In the genomic region with DNA sequence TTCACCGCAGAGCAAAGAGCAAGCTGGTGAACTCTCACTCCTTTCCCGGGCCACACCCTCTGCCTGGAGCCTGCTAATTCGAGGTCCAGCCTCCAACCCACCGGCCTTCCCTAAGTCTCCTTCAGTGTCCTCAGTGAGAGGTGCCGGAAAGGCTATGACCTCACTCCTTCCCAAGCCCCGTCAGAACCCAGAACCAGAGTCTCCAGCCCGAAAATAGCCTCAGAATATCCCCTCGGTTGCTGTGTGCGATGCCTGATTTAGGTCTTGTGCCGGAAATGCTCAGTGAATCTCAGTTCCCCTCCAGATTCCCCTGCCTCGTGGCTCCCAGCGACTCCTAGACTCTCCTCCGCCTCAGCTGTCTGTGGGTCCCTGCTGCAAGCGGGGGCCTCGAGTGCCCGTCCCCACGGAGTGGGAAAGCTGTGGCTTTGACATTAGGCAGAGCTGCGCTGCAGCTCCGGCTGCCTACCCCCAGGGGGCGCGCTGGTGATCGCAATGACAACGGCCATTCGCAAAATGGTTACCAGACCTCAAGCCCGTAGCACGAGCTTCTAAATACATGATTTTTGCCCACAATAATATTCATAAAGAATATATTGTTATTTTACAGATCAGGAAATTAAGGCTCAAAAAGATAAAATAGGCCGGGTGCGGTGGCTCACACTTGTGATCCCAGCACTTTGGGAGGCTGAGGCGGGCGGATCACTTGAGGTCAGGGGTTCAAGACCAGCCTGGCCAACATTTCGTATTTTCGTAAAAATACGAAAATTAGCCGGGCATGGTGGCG, we compare ENCODE assay signal across 8 cellular contexts. TPM values are rescaled to one million over a fixed set of nuclear protein-coding genes. Genes with fewer than 3 reads are reported as not detected.
DNase-seq lines count a peak whose midpoint lies in the region; ATAC-seq, FAIRE-seq and TF ChIP-seq lines count a peak whose summit lies in the region.

No MANE protein-coding gene starts in this region.

- H3K9me3 ChIP-seq in A549 (no peaks in the 10 kb centered on the region), mucosa of descending colon (no peaks in the 10 kb centered on the region)

- TF ChIP-seq RAD21 in A549 (conservative IDR thresholded peaks at IDR 0.05 in 1 of 2, IDR thresholded peaks at IDR 0.05 in 1 of 2): peak; percentile 41 to 46

- no peak for TF ChIP-seq EP300 in A549 (IDR thresholded peaks at IDR 0.05)

- TF ChIP-seq CTCF in A549 (IDR thresholded peaks at IDR 0.05) (peak; percentile 77), mucosa of descending colon (IDR thresholded peaks at IDR 0.05) (peak; percentile 96)

- WGBS in A549 (ENCODE audit: missing lambda C conversion rate): 10% methylated on average over 31 of the region's 35 CpGs

- POLR2A ChIA-PET in A549 (lab: Yijun Ruan, JAX): no interaction called here

- TF ChIP-seq POLR2A in A549 (IDR thresholded peaks at IDR 0.05; ENCODE audit: low read length): no peak

- H3K36me3 ChIP-seq in mucosa of descending colon (ENCODE audit: low read depth): no peaks in the 10 kb centered on the region

- CTCF ChIA-PET in A549 (lab: Yijun Ruan, JAX): interaction anchor here (0.6 to 3.1 kb wide), 36 partner anchors 8 to 425 kb away, joined by 3 to 32 read pairs (median 4); no protein-coding TSS in a partner anchor

- peak overlapping the region; percentile 76 for H3K4me2 ChIP-seq in A549

- intact Hi-C loops in mucosa of descending colon (cut with DNase I, micrococcal nuclease): no loop called here

- ATAC-seq in A549: peak; percentile 84 to 94
- ATAC-seq in mucosa of descending colon: peak; percentile 83

- DNase-seq in A549 (ENCODE audit: low read depth in 1 of 2, low spot score in 1 of 2) (peak; percentile 60 to 68), GM19239 (ENCODE audit: insufficient read length, low spot score) (peak; percentile 59), NCI-H69 (lab: John Stamatoyannopoulos, UW) (peak; percentile 77), epidermal melanocyte (ENCODE audit: insufficient read length, low spot score) (peak; percentile 72), mucosa of descending colon (peak; percentile 87 to 95 (median 89)), RCC 7860 (ENCODE audit: low spot score) (no peak)
- DNase-seq in activated CD8-positive, alpha-beta memory T cell treated with anti-CD3 and anti-CD28 coated beads, Interleukin-2, amount 50 U/mL, for 24 hours (ENCODE audit: extremely low read depth): peak; percentile 28
- DNase-seq in stimulated activated CD8-positive, alpha-beta memory T cell treated with anti-CD3 and anti-CD28 coated beads, Interleukin-2, amount 100 ng/mL, for 1 hour (ENCODE audit: low read depth in 2 of 2): peak; percentile 45 to 49

- no peak for FAIRE-seq in A549 (lab: Jason Lieb, UNC)
- peak; percentile 89 for FAIRE-seq in GM19239 (lab: Jason Lieb, UNC)
- FAIRE-seq in RCC 7860 (lab: Jason Lieb, UNC): no peak

- 0 out of 3 replicates have a peak overlapping the region, but pooled peaks have one; percentile 21 for H3K4me3 ChIP-seq in A549
- H3K4me3 ChIP-seq in mucosa of descending colon: no peak overlapping the region

- H3K27ac ChIP-seq in A549: peak overlapping the region in 1 of 2 experiments; percentile 27; a peak in 1 of 6 replicates

- H3K4me1 ChIP-seq in A549 (no peaks in the 10 kb centered on the region), mucosa of descending colon (ENCODE audit: low read depth) (peaks cover 42% of the 10 kb centered on the region)

TF ChIP-seq in A549, 52 proteins besides CTCF, POLR2A, EP300 and RAD21:
- TF ChIP-seq, protein P1, sequence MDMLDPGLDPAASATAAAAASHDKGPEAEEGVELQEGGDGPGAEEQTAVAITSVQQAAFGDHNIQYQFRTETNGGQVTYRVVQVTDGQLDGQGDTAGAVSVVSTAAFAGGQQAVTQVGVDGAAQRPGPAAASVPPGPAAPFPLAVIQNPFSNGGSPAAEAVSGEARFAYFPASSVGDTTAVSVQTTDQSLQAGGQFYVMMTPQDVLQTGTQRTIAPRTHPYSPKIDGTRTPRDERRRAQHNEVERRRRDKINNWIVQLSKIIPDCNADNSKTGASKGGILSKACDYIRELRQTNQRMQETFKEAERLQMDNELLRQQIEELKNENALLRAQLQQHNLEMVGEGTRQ (IDR thresholded peaks at IDR 0.05): no peak
- TF ChIP-seq NR3C1 (IDR thresholded peaks at IDR 0.05) (no peak), HOXA7 (CRISPR knock-in tag; IDR thresholded peaks at IDR 0.05) (no peak), NPAS2 (CRISPR knock-in tag; IDR thresholded peaks at IDR 0.05; ENCODE audit: borderline replicate concordance) (no peak), KDM5A (IDR thresholded peaks at IDR 0.05) (no peak), ZNF302 (CRISPR knock-in tag; IDR thresholded peaks at IDR 0.05) (no peak), TFCP2L1 (CRISPR knock-in tag; IDR thresholded peaks at IDR 0.05) (no peak), HOXB5 (CRISPR knock-in tag; IDR thresholded peaks at IDR 0.05) (no peak), ESRRA (IDR thresholded peaks at IDR 0.05; ENCODE audit: borderline replicate concordance, low read length) (no peak), POLR2AphosphoS2 (conservative IDR thresholded peaks at IDR 0.05; ENCODE audit: low read length) (no peak), SMC3 (IDR thresholded peaks at IDR 0.05) (peak; percentile 43; the same call in 2 of the 3 replicates), NFE2L2 (conservative IDR thresholded peaks at IDR 0.05; ENCODE audit: low read length) (no peak), CBX8 (IDR thresholded peaks at IDR 0.05) (no peak), GATA3 (IDR thresholded peaks at IDR 0.05; ENCODE audit: borderline replicate concordance) (no peak), ZC3H11A (IDR thresholded peaks at IDR 0.05) (no peak), EHMT2 (IDR thresholded peaks at IDR 0.05; ENCODE audit: low read depth) (no peak), EHF (CRISPR knock-in tag; IDR thresholded peaks at IDR 0.05) (no peak), FOSB (CRISPR knock-in tag; IDR thresholded peaks at IDR 0.05) (no peak)
- TF ChIP-seq, protein P2, sequence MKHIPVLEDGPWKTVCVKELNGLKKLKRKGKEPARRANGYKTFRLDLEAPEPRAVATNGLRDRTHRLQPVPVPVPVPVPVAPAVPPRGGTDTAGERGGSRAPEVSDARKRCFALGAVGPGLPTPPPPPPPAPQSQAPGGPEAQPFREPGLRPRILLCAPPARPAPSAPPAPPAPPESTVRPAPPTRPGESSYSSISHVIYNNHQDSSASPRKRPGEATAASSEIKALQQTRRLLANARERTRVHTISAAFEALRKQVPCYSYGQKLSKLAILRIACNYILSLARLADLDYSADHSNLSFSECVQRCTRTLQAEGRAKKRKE (CRISPR knock-in tag; IDR thresholded peaks at IDR 0.05; ENCODE audit: low read depth): no peak
- TF ChIP-seq, protein P3, sequence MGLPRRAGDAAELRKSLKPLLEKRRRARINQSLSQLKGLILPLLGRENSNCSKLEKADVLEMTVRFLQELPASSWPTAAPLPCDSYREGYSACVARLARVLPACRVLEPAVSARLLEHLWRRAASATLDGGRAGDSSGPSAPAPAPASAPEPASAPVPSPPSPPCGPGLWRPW (IDR thresholded peaks at IDR 0.05): no peak
- TF ChIP-seq, protein P4, sequence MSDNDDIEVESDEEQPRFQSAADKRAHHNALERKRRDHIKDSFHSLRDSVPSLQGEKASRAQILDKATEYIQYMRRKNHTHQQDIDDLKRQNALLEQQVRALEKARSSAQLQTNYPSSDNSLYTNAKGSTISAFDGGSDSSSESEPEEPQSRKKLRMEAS (IDR thresholded peaks at IDR 0.05): peak; percentile 62
- TF ChIP-seq, protein P5, sequence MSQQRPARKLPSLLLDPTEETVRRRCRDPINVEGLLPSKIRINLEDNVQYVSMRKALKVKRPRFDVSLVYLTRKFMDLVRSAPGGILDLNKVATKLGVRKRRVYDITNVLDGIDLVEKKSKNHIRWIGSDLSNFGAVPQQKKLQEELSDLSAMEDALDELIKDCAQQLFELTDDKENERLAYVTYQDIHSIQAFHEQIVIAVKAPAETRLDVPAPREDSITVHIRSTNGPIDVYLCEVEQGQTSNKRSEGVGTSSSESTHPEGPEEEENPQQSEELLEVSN (IDR thresholded peaks at IDR 0.05; ENCODE audit: borderline replicate concordance, low read depth): 0 out of 2 replicates have a peak, but pooled peaks have one; percentile 47
TF ChIP-seq in A549: peak in this region for 3.

RNA-seq across cellular contexts. Expression of a gene that starts 4.2 kb away (rescaled TPM):
- not detected in 2 replicates for polyA plus RNA-seq in A549 (2011; rRNA removed)
- polyA plus RNA-seq in A549 (2012; cell fraction: cytosol; rRNA removed): not detected in 2 replicates
- polyA plus RNA-seq in A549 (2012; cell fraction: nucleus; rRNA removed): not detected in 2 replicates
- polyA plus RNA-seq in A549 (2017; fragmentation: RNase III; extraction: RNeasy Plus Mini Kit Qiagen cat#74134 plus additional on column Dnase treatment): not detected in 3 replicates
- not detected in 2 replicates for polyA minus RNA-seq in A549 (2011; rRNA and poly(A)+ RNA removed)
- 10 to 100 TPM in 2 of 3 donors, 1 to 10 TPM in 1; 8.1 to 17.4 (median 12.6) TPM for total RNA-seq in mucosa of descending colon

RNA-seq across cellular contexts. Expression of a gene that starts 46.6 kb away (rescaled TPM):
- 0.05 and 0.08 TPM in 2 replicates for polyA plus RNA-seq in A549 (2011; rRNA removed)
- 0.04 TPM in 2 replicates for polyA plus RNA-seq in A549 (2012; cell fraction: cytosol; rRNA removed)
- 0.09 and 0.10 TPM in 2 replicates for polyA plus RNA-seq in A549 (2012; cell fraction: nucleus; rRNA removed)
- polyA plus RNA-seq in A549 (2017; fragmentation: RNase III; extraction: RNeasy Plus Mini Kit Qiagen cat#74134 plus additional on column Dnase treatment): 0.07 to 0.12 TPM in 2 of 3 replicates, not detected in the other
- polyA minus RNA-seq in A549 (2011; rRNA and poly(A)+ RNA removed): not detected in 2 replicates
- 1 to 10 TPM; 2.6 to 5.7 (median 2.8) TPM for total RNA-seq in mucosa of descending colon
